14 cellular contexts compared by ENCODE assay signal in the genomic region with DNA sequence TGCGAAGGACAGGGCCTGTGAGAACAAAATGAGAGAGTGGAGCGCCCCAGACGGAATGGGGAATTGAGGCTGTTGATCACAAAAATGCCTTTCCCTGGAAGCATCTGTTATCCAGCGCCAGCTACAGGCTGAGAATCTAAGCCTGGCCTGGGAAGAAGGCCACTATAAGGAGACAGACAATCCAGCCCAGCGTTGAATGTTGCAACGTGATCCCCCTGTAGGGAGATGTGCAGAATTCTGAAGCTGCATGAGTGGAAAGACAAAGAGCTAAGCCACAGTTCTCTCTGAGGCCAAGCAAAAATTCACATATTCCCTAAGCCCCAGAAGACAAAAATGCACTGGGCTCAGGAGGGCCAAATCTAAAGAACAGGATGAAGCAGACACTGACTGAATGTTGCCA. TPM values are rescaled to one million over a fixed set of nuclear protein-coding genes. Genes with fewer than 3 reads are reported as not detected.
DNase-seq lines count a peak whose midpoint lies in the region; ATAC-seq and TF ChIP-seq lines count a peak whose summit lies in the region.
"Had no signal": no experiment of that assay in that cellular context is flagged by ENCODE, and none has a peak within 500 bp of the region (broad histone marks: within the 10 kb centered on the region; RNA-seq: fewer than 3 reads in every experiment).

No MANE protein-coding gene starts in this region.

- H3K27ac Mint-ChIP-seq in WTC11 = no peak overlapping the region
- H3K27ac Mint-ChIP-seq: CD4-positive, alpha-beta memory T cell; HFFc6 had no signal

- H3K4me1 ChIP-seq in neuron (ENCODE audit: insufficient read depth, low read length) = peaks cover 8% of the 10 kb centered on the region
- H3K4me1 ChIP-seq: A549, BE2C, HAP-1 had no signal

- H3K9me3 Mint-ChIP-seq in WTC11 = no peaks in the 10 kb centered on the region

- DNase-seq in WTC11 (ENCODE audit: low spot score) (no peak), iris pigment epithelial cell (ENCODE audit: low read depth) (peak; percentile 16), SIG-M5 treated with dmso at 0.1 percent for 504 hours (lab: John Stamatoyannopoulos, UW; ENCODE audit: unreplicated experiment) (no peak)
- no peak for DNase-seq in stimulated activated CD4-positive, alpha-beta T cell treated with anti-CD3 and anti-CD28 coated beads, Interleukin-12 subunit alpha, Interleukin-12 subunit beta, amount 100 ng/mL, for 4 hours
- DNase-seq: BE2C; CD4-positive, alpha-beta memory T cell; DMS79; HFFc6 had no signal

- peaks cover 2% of the 10 kb centered on the region for H3K27me3 Mint-ChIP-seq in WTC11 (ENCODE audit: low read depth)

- CTCF ChIA-PET in WTC11 (lab: Charles Lee) = interaction anchor here (0.5 kb wide), 1 partner anchor 880 kb away, joined by 3 read pairs; no protein-coding TSS in a partner anchor

- peak overlapping the region; percentile 44 for H2AFZ ChIP-seq in neuron (ENCODE audit: low read depth, low read length)

- no peak overlapping the region for H3K4me3 ChIP-seq in neuron (ENCODE audit: low read length)
- H3K4me3 ChIP-seq: A549, GM12878, HAP-1 had no signal

- peak; percentile 52 for ATAC-seq in WTC11
- ATAC-seq in SK-N-SH treated with all-trans-retinoic acid at 6 μM for 48 hours = no peak
- ATAC-seq in GM18868 (IDR thresholded peaks at IDR 0.05; ENCODE audit: unreplicated experiment) = no peak
- ATAC-seq: A549, GM12878 had no signal

- H3K36me3 ChIP-seq in neuron (ENCODE audit: insufficient read depth, low read length) = no peaks in the 10 kb centered on the region
- H3K36me3 ChIP-seq: BE2C, HAP-1 had no signal

- no peaks in the 10 kb centered on the region for H3K27me3 ChIP-seq in neuron (ENCODE audit: insufficient read depth, low read length)
- H3K27me3 ChIP-seq: BE2C had no signal

- no peak overlapping the region for H3K4me3 Mint-ChIP-seq in WTC11
- H3K4me3 Mint-ChIP-seq: CD4-positive, alpha-beta memory T cell; HFFc6 had no signal

- no peaks in the 10 kb centered on the region for H3K9me3 ChIP-seq in neuron (ENCODE audit: low read length)
- H3K9me3 ChIP-seq: BE2C, HAP-1 had no signal

- H3K4me1 Mint-ChIP-seq in WTC11 = no peaks in the 10 kb centered on the region
- H3K4me1 Mint-ChIP-seq: CD4-positive, alpha-beta memory T cell had no signal

- H3K36me3 Mint-ChIP-seq in WTC11 = no peaks in the 10 kb centered on the region
- H3K36me3 Mint-ChIP-seq: CD4-positive, alpha-beta memory T cell had no signal

- TF ChIP-seq CTCF in WTC11 (IDR thresholded peaks at IDR 0.05) = no peak

- POLR2A ChIA-PET in WTC11 (lab: Charles Lee) = no interaction called here

TF ChIP-seq in WTC11, 78 proteins besides CTCF, POLR2A, EP300 and RAD21:
- TF ChIP-seq CREM (CRISPR knock-in tag; IDR thresholded peaks at IDR 0.05) = no peak
- no peak for TF ChIP-seq EMX1 (CRISPR knock-in tag; IDR thresholded peaks at IDR 0.05)
- TF ChIP-seq, protein P1, sequence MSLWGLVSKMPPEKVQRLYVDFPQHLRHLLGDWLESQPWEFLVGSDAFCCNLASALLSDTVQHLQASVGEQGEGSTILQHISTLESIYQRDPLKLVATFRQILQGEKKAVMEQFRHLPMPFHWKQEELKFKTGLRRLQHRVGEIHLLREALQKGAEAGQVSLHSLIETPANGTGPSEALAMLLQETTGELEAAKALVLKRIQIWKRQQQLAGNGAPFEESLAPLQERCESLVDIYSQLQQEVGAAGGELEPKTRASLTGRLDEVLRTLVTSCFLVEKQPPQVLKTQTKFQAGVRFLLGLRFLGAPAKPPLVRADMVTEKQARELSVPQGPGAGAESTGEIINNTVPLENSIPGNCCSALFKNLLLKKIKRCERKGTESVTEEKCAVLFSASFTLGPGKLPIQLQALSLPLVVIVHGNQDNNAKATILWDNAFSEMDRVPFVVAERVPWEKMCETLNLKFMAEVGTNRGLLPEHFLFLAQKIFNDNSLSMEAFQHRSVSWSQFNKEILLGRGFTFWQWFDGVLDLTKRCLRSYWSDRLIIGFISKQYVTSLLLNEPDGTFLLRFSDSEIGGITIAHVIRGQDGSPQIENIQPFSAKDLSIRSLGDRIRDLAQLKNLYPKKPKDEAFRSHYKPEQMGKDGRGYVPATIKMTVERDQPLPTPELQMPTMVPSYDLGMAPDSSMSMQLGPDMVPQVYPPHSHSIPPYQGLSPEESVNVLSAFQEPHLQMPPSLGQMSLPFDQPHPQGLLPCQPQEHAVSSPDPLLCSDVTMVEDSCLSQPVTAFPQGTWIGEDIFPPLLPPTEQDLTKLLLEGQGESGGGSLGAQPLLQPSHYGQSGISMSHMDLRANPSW (CRISPR knock-in tag; conservative IDR thresholded peaks at IDR 0.05; ENCODE audit: low read depth) = no peak
- no peak for TF ChIP-seq MYBL2 (CRISPR knock-in tag; IDR thresholded peaks at IDR 0.05)
- TF ChIP-seq, protein P2, sequence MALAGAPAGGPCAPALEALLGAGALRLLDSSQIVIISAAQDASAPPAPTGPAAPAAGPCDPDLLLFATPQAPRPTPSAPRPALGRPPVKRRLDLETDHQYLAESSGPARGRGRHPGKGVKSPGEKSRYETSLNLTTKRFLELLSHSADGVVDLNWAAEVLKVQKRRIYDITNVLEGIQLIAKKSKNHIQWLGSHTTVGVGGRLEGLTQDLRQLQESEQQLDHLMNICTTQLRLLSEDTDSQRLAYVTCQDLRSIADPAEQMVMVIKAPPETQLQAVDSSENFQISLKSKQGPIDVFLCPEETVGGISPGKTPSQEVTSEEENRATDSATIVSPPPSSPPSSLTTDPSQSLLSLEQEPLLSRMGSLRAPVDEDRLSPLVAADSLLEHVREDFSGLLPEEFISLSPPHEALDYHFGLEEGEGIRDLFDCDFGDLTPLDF (CRISPR knock-in tag; IDR thresholded peaks at IDR 0.05) = no peak
TF ChIP-seq in WTC11: peak in this region for 0.

TF ChIP-seq in SK-N-SH treated with all-trans-retinoic acid at 6 μM for 48 hours, 23 proteins besides CTCF, POLR2A, EP300 and RAD21:
- TF ChIP-seq ISL1 (CRISPR knock-in tag; IDR thresholded peaks at IDR 0.05) (no peak), ZFP30 (CRISPR knock-in tag; IDR thresholded peaks at IDR 0.05) (no peak), CSDC2 (CRISPR knock-in tag; IDR thresholded peaks at IDR 0.05) (no peak)
- TF ChIP-seq, protein P3, sequence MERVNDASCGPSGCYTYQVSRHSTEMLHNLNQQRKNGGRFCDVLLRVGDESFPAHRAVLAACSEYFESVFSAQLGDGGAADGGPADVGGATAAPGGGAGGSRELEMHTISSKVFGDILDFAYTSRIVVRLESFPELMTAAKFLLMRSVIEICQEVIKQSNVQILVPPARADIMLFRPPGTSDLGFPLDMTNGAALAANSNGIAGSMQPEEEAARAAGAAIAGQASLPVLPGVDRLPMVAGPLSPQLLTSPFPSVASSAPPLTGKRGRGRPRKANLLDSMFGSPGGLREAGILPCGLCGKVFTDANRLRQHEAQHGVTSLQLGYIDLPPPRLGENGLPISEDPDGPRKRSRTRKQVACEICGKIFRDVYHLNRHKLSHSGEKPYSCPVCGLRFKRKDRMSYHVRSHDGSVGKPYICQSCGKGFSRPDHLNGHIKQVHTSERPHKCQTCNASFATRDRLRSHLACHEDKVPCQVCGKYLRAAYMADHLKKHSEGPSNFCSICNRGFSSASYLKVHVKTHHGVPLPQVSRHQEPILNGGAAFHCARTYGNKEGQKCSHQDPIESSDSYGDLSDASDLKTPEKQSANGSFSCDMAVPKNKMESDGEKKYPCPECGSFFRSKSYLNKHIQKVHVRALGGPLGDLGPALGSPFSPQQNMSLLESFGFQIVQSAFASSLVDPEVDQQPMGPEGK (CRISPR knock-in tag; IDR thresholded peaks at IDR 0.05; ENCODE audit: borderline replicate concordance) = no peak
- TF ChIP-seq, protein P4, sequence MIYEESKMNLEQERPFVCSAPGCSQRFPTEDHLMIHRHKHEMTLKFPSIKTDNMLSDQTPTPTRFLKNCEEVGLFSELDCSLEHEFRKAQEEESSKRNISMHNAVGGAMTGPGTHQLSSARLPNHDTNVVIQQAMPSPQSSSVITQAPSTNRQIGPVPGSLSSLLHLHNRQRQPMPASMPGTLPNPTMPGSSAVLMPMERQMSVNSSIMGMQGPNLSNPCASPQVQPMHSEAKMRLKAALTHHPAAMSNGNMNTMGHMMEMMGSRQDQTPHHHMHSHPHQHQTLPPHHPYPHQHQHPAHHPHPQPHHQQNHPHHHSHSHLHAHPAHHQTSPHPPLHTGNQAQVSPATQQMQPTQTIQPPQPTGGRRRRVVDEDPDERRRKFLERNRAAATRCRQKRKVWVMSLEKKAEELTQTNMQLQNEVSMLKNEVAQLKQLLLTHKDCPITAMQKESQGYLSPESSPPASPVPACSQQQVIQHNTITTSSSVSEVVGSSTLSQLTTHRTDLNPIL (CRISPR knock-in tag; IDR thresholded peaks at IDR 0.05; ENCODE audit: low read depth) = no peak

RNA-seq across cellular contexts. Expression of a gene that starts 44.9 kb away (rescaled TPM):
- 11.1 to 16.0 TPM (median 12.7 TPM) in 3 replicates for total RNA-seq in WTC11 (2021)

RNA-seq across cellular contexts. Expression of a gene that starts 58.7 kb away (rescaled TPM):
- total RNA-seq in WTC11 (2021) = 22.5 to 25.2 TPM (median 22.5 TPM) in 3 replicates
